17 cellular contexts compared by ENCODE assay signal in genomic region chr4:99091174-99091573, GRCh38. TPM values are rescaled to one million over a fixed set of nuclear protein-coding genes. Genes with fewer than 3 reads are reported as not detected.
DNase-seq lines count a peak whose midpoint lies in the region; ATAC-seq and TF ChIP-seq lines count a peak whose summit lies in the region.
"Had no signal": no experiment of that assay in that cellular context is flagged by ENCODE, and none has a peak within 500 bp of the region (broad histone marks: within the 10 kb centered on the region; RNA-seq: fewer than 3 reads in every experiment).

No MANE protein-coding gene starts in this region.

- no peak overlapping the region for H3K4me3 ChIP-seq in HEK293 (ENCODE audit: low read depth, low read length)
- H3K4me3 ChIP-seq in left lung, result no peak overlapping the region
- peak overlapping the region; percentile 82 to 86 for H3K4me3 ChIP-seq in tibial artery
- H3K4me3 ChIP-seq: colonic mucosa, HAP-1 had no signal

- TF ChIP-seq CTCF in HEK293 (tag by site-specific recombination; IDR thresholded peaks at IDR 0.05), result no peak
- no peak for TF ChIP-seq CTCF in left lung (IDR thresholded peaks at IDR 0.05)
- no peak for TF ChIP-seq CTCF in tibial artery (IDR thresholded peaks at IDR 0.05)

- no peaks in the 10 kb centered on the region for H3K9me3 ChIP-seq in HEK293 (ENCODE audit: control insufficient read depth, insufficient read depth, low read depth, low read length)
- no peaks in the 10 kb centered on the region for H3K9me3 ChIP-seq in left lung
- no peaks in the 10 kb centered on the region for H3K9me3 ChIP-seq in tibial artery
- H3K9me3 ChIP-seq: colonic mucosa had no signal

- intact Hi-C loops in left lung (cut with DNase I), result no loop called here
- intact Hi-C loops in tibial artery (cut with DNase I; ENCODE audit: low total_unique reads), result no loop called here

- no peaks in the 10 kb centered on the region for H3K4me1 ChIP-seq in HEK293 (ENCODE audit: control insufficient read depth, insufficient read depth, low read length)
- peaks cover 4 to 40% of the 10 kb centered on the region in 2 donors for H3K4me1 ChIP-seq in left lung
- H3K4me1 ChIP-seq in tibial artery, result peaks cover 0 to 38% (median 7%) of the 10 kb centered on the region in 4 donors
- H3K4me1 ChIP-seq: colonic mucosa had no signal

- H3K36me3 ChIP-seq in HEK293 (ENCODE audit: control insufficient read depth in 2 of 2, insufficient read depth in 1 of 2, low read length in 2 of 2) (no peaks in the 10 kb centered on the region), left lung (no peaks in the 10 kb centered on the region), tibial artery (no peaks in the 10 kb centered on the region)
- H3K36me3 ChIP-seq: colonic mucosa had no signal

- POLR2A ChIA-PET in HEK293 (lab: Yijun Ruan, JAX), result no interaction called here

- CTCF ChIA-PET in HEK293 (lab: Yijun Ruan, JAX), result interaction anchor here (0.6 to 0.7 kb wide), 2 partner anchors 36 to 946 kb away, joined by 3 to 5 read pairs; no protein-coding TSS in a partner anchor

- peak; percentile 55 for DNase-seq in astrocyte of the hippocampus (ENCODE audit: low read depth, low spot score)
- DNase-seq in left lung, result no peak
- DNase-seq in tibial artery, result no peak
- no peak for DNase-seq in HuH-7.5 (ENCODE audit: low spot score)
- DNase-seq: activated CD4-positive, alpha-beta T cell treated with anti-CD3 and anti-CD28 coated beads, Interleukin-2, amount 50 U/mL, for 1 hour; activated gamma-delta T cell treated with Interleukin-2 at 50 U/mL for 16 hours; colonic mucosa; foreskin melanocyte; KBM-7; NCI-H2029 treated with DMSO at 0.1 percent for 48 hours; posterior cingulate gyrus; stimulated activated CD4-positive, alpha-beta T cell treated with anti-CD3 and anti-CD28 coated beads, Interleukin-4, amount 100 ng/mL, for 1 hour; stimulated activated naive CD4-positive, alpha-beta T cell treated with Interleukin-2 at 50 U/mL for 16 hours had no signal

- no peak overlapping the region for H3K27ac ChIP-seq in HEK293 (ENCODE audit: extremely low read depth, low read depth, low read length)
- peak overlapping the region; percentile 21 to 95 for H3K27ac ChIP-seq in left lung
- peak overlapping the region; percentile 95 to 98 for H3K27ac ChIP-seq in tibial artery

- ATAC-seq in left lung (no peak), GM21717 (IDR thresholded peaks at IDR 0.05; ENCODE audit: unreplicated experiment) (no peak), HG02588 (IDR thresholded peaks at IDR 0.05; ENCODE audit: unreplicated experiment) (no peak)

- H3K27me3 ChIP-seq in left lung (no peaks in the 10 kb centered on the region), tibial artery (no peaks in the 10 kb centered on the region)
- H3K27me3 ChIP-seq: colonic mucosa had no signal

TF ChIP-seq in HEK293, 187 proteins besides CTCF, POLR2A, EP300 and RAD21:
- TF ChIP-seq ZNF610 (tag by site-specific recombination; IDR thresholded peaks at IDR 0.05; ENCODE audit: borderline replicate concordance) (no peak), ZBTB1 (tag by site-specific recombination; IDR thresholded peaks at IDR 0.05) (no peak), ZNF354C (tag by site-specific recombination; IDR thresholded peaks at IDR 0.05; ENCODE audit: borderline replicate concordance, low read depth) (no peak), ZNF157 (tag by site-specific recombination; IDR thresholded peaks at IDR 0.05) (no peak), GLIS1 (tag by site-specific recombination; IDR thresholded peaks at IDR 0.05) (0 out of 2 replicates have a peak, but pooled peaks have one; percentile 22), ZNF133 (tag by site-specific recombination; IDR thresholded peaks at IDR 0.05) (no peak), ZNF701 (tag by site-specific recombination; IDR thresholded peaks at IDR 0.05) (no peak)

RNA-seq across cellular contexts. Expression of gene ADH5, which starts 2.6 kb away (rescaled TPM):
- total RNA-seq in left lung, result 100 to 1,000 TPM; 152 to 160 TPM

RNA-seq across cellular contexts. Expression of gene ADH4, which starts 52.9 kb away (rescaled TPM):
- not detected for total RNA-seq in left lung

Comparison
In these comparisons a context has a peak if more than half of its experiments do, and no peak if none do; other contexts are left out.
1. H3K4me3 ChIP-seq: peak in tibial artery (2 of 2); none in HEK293 (single experiment) and left lung (0 of 2).